17 cellular contexts compared by ENCODE assay signal in genomic region chr2:12726271-12726670, GRCh38. TPM values are rescaled to one million over a fixed set of nuclear protein-coding genes. Genes with fewer than 3 reads are reported as not detected.
DNase-seq lines count a peak whose midpoint lies in the region; ATAC-seq and TF ChIP-seq lines count a peak whose summit lies in the region.
"Had no signal": no experiment of that assay in that cellular context is flagged by ENCODE, and none has a peak within 500 bp of the region (broad histone marks: within the 10 kb centered on the region; RNA-seq: fewer than 3 reads in every experiment).

No MANE protein-coding gene starts in this region.

- no peaks in the 10 kb centered on the region for H3K27me3 ChIP-seq in CD4-positive, alpha-beta T cell (ENCODE audit: control insufficient read depth, insufficient read depth, low read length)
- no peaks in the 10 kb centered on the region for H3K27me3 ChIP-seq in GM23338 (ENCODE audit: insufficient read depth)
- no peaks in the 10 kb centered on the region for H3K27me3 ChIP-seq in parathyroid adenoma (ENCODE audit: control insufficient read depth, insufficient read depth, low read length)
- no peaks in the 10 kb centered on the region for H3K27me3 ChIP-seq in mammary epithelial cell (ENCODE audit: insufficient read depth, low read length)
- H3K27me3 ChIP-seq: BE2C, tibial artery had no signal

- no peaks in the 10 kb centered on the region for H3K9me2 ChIP-seq in GM23338 (ENCODE audit: insufficient read depth)

- no peaks in the 10 kb centered on the region for H3K9me3 ChIP-seq in CD4-positive, alpha-beta T cell (ENCODE audit: control insufficient read depth, low read length)
- H3K9me3 ChIP-seq in parathyroid adenoma (ENCODE audit: control insufficient read depth, low read length) (no peaks in the 10 kb centered on the region), mammary epithelial cell (replicated peaks; ENCODE audit: insufficient read depth, low read length) (no peaks in the 10 kb centered on the region)
- H3K9me3 ChIP-seq: BE2C, mucosa of descending colon, tibial artery had no signal

- BruUV-seq in mammary epithelial cell (replicated peaks; lab: Mats Ljungman, UMichigan), result no TSS peak

- peaks cover 94% of the 10 kb centered on the region for H3K36me3 Mint-ChIP-seq in CD4-positive, alpha-beta T cell (ENCODE audit: low read depth)
- H3K36me3 Mint-ChIP-seq in GM23338 (ENCODE audit: low read depth) (peaks cover 86% of the 10 kb centered on the region), activated B cell treated with CpG ODN at 0.5 μM for 24 hours (ENCODE audit: low read depth) (peaks cover 62% of the 10 kb centered on the region)

- peaks cover 100% of the 10 kb centered on the region for H3K4me1 Mint-ChIP-seq in CD4-positive, alpha-beta T cell (ENCODE audit: low read depth)
- H3K4me1 Mint-ChIP-seq in GM23338, result peaks cover 44% of the 10 kb centered on the region
- H3K4me1 Mint-ChIP-seq in activated B cell treated with CpG ODN at 0.5 μM for 24 hours, result peaks cover 96% of the 10 kb centered on the region

- no peaks in the 10 kb centered on the region for H3K9me3 Mint-ChIP-seq in CD4-positive, alpha-beta T cell
- H3K9me3 Mint-ChIP-seq in GM23338, result no peaks in the 10 kb centered on the region
- no peaks in the 10 kb centered on the region for H3K9me3 Mint-ChIP-seq in activated B cell treated with CpG ODN at 0.5 μM for 24 hours
- H3K9me3 Mint-ChIP-seq: activated T-helper 2 cell treated with anti-CD3 and anti-CD28 coated beads, Interferon-gamma antibody, Interleukin-2, Interleukin-4, amounts not matched to agents 10 μg/mL and 5 μg/mL and 100 μg/mL, durations not matched to agents 14 hours and 24 hours and 36 hours had no signal

- in situ Hi-C loops in mammary epithelial cell (cut with MboI; ENCODE audit: low sequenced_read_pairs in 2 of 2), result no loop called here

- peaks cover 17% of the 10 kb centered on the region for H3K4me1 ChIP-seq in GM23338 (ENCODE audit: insufficient read depth)
- peaks cover 23% of the 10 kb centered on the region for H3K4me1 ChIP-seq in parathyroid adenoma
- peaks cover 17% of the 10 kb centered on the region for H3K4me1 ChIP-seq in mammary epithelial cell (ENCODE audit: insufficient read depth, low read length)

- H3K4me2 ChIP-seq in GM23338, result no peak overlapping the region
- no peak overlapping the region for H3K4me2 ChIP-seq in parathyroid adenoma (ENCODE audit: low read length)
- no peak overlapping the region for H3K4me2 ChIP-seq in mammary epithelial cell (ENCODE audit: insufficient read depth, low read depth, low read length)

- 75% methylated on average over 2 of the region's 2 CpGs for WGBS in mammary epithelial cell (ENCODE audit: low coverage, missing lambda C conversion rate)

- CTCF ChIA-PET in CD4-positive, alpha-beta T cell (lab: Charles Lee), result interaction anchor here (4.7 kb wide), 1 partner anchor 10 kb away, joined by 26 read pairs; the partner anchor contains the start of gene TRIB2
- CTCF ChIA-PET in activated B cell treated with CpG ODN at 0.5 μM for 24 hours (lab: Charles Lee), result interaction anchor here (0.9 to 2.0 kb wide), 2 partner anchors 10 to 14 kb away, joined by 3 to 12 read pairs; partner anchors contain the start of gene TRIB2
- CTCF ChIA-PET in mammary epithelial cell (lab: Charles Lee; ENCODE audit: low non-redundant PET), result no interaction called here

- no peaks in the 10 kb centered on the region for H3K27me3 Mint-ChIP-seq in CD4-positive, alpha-beta T cell
- H3K27me3 Mint-ChIP-seq in GM23338 (ENCODE audit: insufficient read depth, low read depth, poor library complexity) (peaks cover 5% of the 10 kb centered on the region), activated B cell treated with CpG ODN at 0.5 μM for 24 hours (no peaks in the 10 kb centered on the region)

- dilution Hi-C loops in mammary epithelial cell (cut with HindIII; ENCODE audit: low sequenced_read_pairs), result no loop called here

- H2AFZ ChIP-seq in GM23338 (no peak overlapping the region), parathyroid adenoma (no peak overlapping the region), mammary epithelial cell (ENCODE audit: low read depth, low read length) (no peak overlapping the region)
- H2AFZ ChIP-seq: GM23248 had no signal

- no peak overlapping the region for H3K4me3 Mint-ChIP-seq in CD4-positive, alpha-beta T cell
- no peak overlapping the region for H3K4me3 Mint-ChIP-seq in GM23338
- no peak overlapping the region for H3K4me3 Mint-ChIP-seq in activated B cell treated with CpG ODN at 0.5 μM for 24 hours

- H3K36me3 ChIP-seq in GM23338 (ENCODE audit: insufficient read depth), result peaks cover 38% of the 10 kb centered on the region
- H3K36me3 ChIP-seq in parathyroid adenoma (ENCODE audit: control insufficient read depth, insufficient read depth, low read length), result no peaks in the 10 kb centered on the region
- peaks cover 8% of the 10 kb centered on the region for H3K36me3 ChIP-seq in mammary epithelial cell (ENCODE audit: insufficient read depth, low read length)

- no peak for ATAC-seq in CD4-positive, alpha-beta T cell (ENCODE audit: poor library complexity)
- no peak for ATAC-seq in GM23338
- no peak for ATAC-seq in activated B cell treated with CpG ODN at 0.5 μM for 24 hours (ENCODE audit: low read depth)
- no peak for ATAC-seq in GM21381 (IDR thresholded peaks at IDR 0.05; ENCODE audit: unreplicated experiment)
- ATAC-seq: mucosa of descending colon had no signal

- no peak overlapping the region for H3K9ac ChIP-seq in parathyroid adenoma
- H3K9ac ChIP-seq in mammary epithelial cell (ENCODE audit: insufficient read depth, low read length), result no peak overlapping the region
- H3K9ac ChIP-seq: GM23248 had no signal

- intact Hi-C loops in CD4-positive, alpha-beta T cell (cut with DNase I, micrococcal nuclease), result loop anchor here in 1 of 2 experiments (5.0 to 10.0 kb wide), 2 partner anchors 979 to 1251 kb away; partner anchors contain the start of gene LPIN1
- intact Hi-C loops in activated B cell treated with CpG ODN at 0.5 μM for 24 hours (cut with micrococcal nuclease), result no loop called here
- intact Hi-C loops in mammary epithelial cell (cut with micrococcal nuclease), result no loop called here

- no peak overlapping the region for H3K27ac ChIP-seq in CD4-positive, alpha-beta T cell (ENCODE audit: low read depth, low read length)
- H3K27ac ChIP-seq in GM23338 (ENCODE audit: low read depth) (no peak overlapping the region), parathyroid adenoma (peak overlapping the region; percentile 47), mammary epithelial cell (ENCODE audit: insufficient read depth, low read depth, low read length) (no peak overlapping the region)
- H3K27ac ChIP-seq: GM23248, tibial artery had no signal

- H3F3A ChIP-seq in GM23338 (replicated peaks; ENCODE audit: low read depth), result no peaks in the 10 kb centered on the region

- peaks cover 96% of the 10 kb centered on the region for H3K79me2 ChIP-seq in GM23338 (replicated peaks; ENCODE audit: insufficient read depth)
- peaks cover 28% of the 10 kb centered on the region for H3K79me2 ChIP-seq in parathyroid adenoma
- H3K79me2 ChIP-seq in mammary epithelial cell (ENCODE audit: insufficient read depth, low read length), result peaks cover 17% of the 10 kb centered on the region

- no peak for DNase-seq in CD4-positive, alpha-beta T cell
- DNase-seq in GM23338 (ENCODE audit: low spot score) (no peak), activated B cell treated with CpG ODN at 0.5 μM for 24 hours (no peak), NCI-H774 (lab: John Stamatoyannopoulos, UW) (no peak), mammary epithelial cell (no peak)
- DNase-seq: BE2C, GM23248, hypothalamus, kidney glomerular epithelial cell, mucosa of descending colon, NCI-H1105, NCI-H526 treated with DMSO at 0.1 percent for 48 hours, tibial artery had no signal

- H4K20me1 ChIP-seq in GM23338 (replicated peaks; ENCODE audit: insufficient read depth) (peaks cover 35% of the 10 kb centered on the region), mammary epithelial cell (ENCODE audit: insufficient read depth, low read length) (no peaks in the 10 kb centered on the region)

- H3K4me3 ChIP-seq in GM23338 (no peak overlapping the region), parathyroid adenoma (ENCODE audit: low read depth, low read length) (no peak overlapping the region), mammary epithelial cell (replicated peaks in 1 of 3; ENCODE audit: insufficient read depth in 1 of 3, low read depth in 2 of 3, low read length in 3 of 3) (no peak overlapping the region)
- H3K4me3 ChIP-seq: GM23248, mucosa of descending colon, skin epidermis, tibial artery had no signal

- TF ChIP-seq CTCF in CD4-positive, alpha-beta T cell (IDR thresholded peaks at IDR 0.05), result no peak
- TF ChIP-seq CTCF in GM23338 (conservative IDR thresholded peaks at IDR 0.05; ENCODE audit: low read depth in 2 of 2) (no peak), activated B cell treated with CpG ODN at 0.5 μM for 24 hours (IDR thresholded peaks at IDR 0.05) (no peak), parathyroid adenoma (IDR thresholded peaks at IDR 0.05) (no peak), mammary epithelial cell (conservative IDR thresholded peaks at IDR 0.05 in 1 of 2, IDR thresholded peaks at IDR 0.05 in 1 of 2; ENCODE audit: extremely low read depth in 1 of 2, insufficient read depth in 1 of 2, low read depth in 1 of 2, low read length in 2 of 2) (no peak)

- POLR2A ChIA-PET in CD4-positive, alpha-beta T cell (lab: Charles Lee), result interaction anchor here (1.0 to 5.4 kb wide), 3 partner anchors 9 to 16 kb away, joined by 4 to 73 read pairs (median 6); partner anchors contain the start of gene TRIB2
- POLR2A ChIA-PET in activated B cell treated with CpG ODN at 0.5 μM for 24 hours (lab: Charles Lee), result interaction anchor here (1.3 kb wide), 1 partner anchor 10 kb away, joined by 5 read pairs; the partner anchor contains the start of gene TRIB2

- peak overlapping the region; percentile 81 for H3K27ac Mint-ChIP-seq in CD4-positive, alpha-beta T cell
- H3K27ac Mint-ChIP-seq in GM23338 (peak overlapping the region; percentile 73; the same call in 1 of the 2 replicates), activated B cell treated with CpG ODN at 0.5 μM for 24 hours (peak overlapping the region; percentile 88)
- H3K27ac Mint-ChIP-seq: activated T-helper 2 cell treated with anti-CD3 and anti-CD28 coated beads, Interferon-gamma antibody, Interleukin-2, Interleukin-4, amounts not matched to agents 10 μg/mL and 5 μg/mL and 100 μg/mL, durations not matched to agents 14 hours and 24 hours and 36 hours had no signal

TF ChIP-seq in GM23338, 12 proteins besides CTCF, POLR2A, EP300 and RAD21:
- TF ChIP-seq POLR2AphosphoS5 (IDR thresholded peaks at IDR 0.05; ENCODE audit: low read depth), result no peak

RNA-seq across cellular contexts. Expression of gene TRIB2, which starts 9.5 kb away (rescaled TPM):
- total RNA-seq in CD4-positive, alpha-beta T cell, result 100 to 1,000 TPM in 1 of 2 experiments, 10 to 100 TPM in 1; 91.3 to 102 TPM
- 86.6 and 109 TPM in 2 replicates for total RNA-seq in GM23338 (2014; rRNA removed; shearing (Covaris generic))
- 34.9 and 40.3 TPM in 2 replicates for polyA plus RNA-seq in GM23338 (2016; fragmentation: Nextera tagmentation; extraction: Ambion mirVana)
- total RNA-seq in activated B cell treated with CpG ODN at 0.5 μM for 24 hours, result 17.7 and 19.3 TPM in 2 replicates
- 10 to 100 TPM in 1 of 2 donors, 1 to 10 TPM in 1; 9.0 to 30.7 TPM for total RNA-seq in mammary epithelial cell
- 10.9 TPM for polyA plus RNA-seq in mammary epithelial cell
- 45.0 TPM for polyA minus RNA-seq in mammary epithelial cell
